Comparison of ENCODE assay signal across 22 cellular contexts in the genomic region with DNA sequence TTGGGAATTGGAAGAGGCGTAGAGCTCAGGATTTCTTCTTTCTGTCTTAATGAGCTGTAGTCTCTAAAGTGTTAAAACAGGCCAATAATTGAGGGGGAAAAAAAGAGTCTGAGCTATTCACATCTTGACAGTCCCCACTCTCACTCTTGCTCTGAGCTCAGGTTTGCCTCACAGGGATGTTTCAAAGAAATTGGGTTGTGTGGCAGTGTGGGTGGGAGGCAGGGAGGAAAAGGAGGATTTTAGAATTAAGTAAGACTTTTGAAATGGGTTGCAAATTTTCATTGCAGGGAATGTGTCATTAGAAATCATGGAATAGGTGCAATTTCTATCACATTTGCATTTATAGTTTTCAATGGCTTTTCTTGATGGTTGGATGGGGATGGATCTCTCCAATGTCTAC.
"Had no signal": no experiment of that assay in that cellular context is flagged by ENCODE, and none has a peak within 500 bp of the region (broad histone marks: within the 10 kb centered on the region; RNA-seq: fewer than 3 reads in every experiment).

No MANE protein-coding gene starts in this region.

- H3K36me3 ChIP-seq: colonic mucosa, esophagus squamous epithelium, gastrocnemius medialis, heart left ventricle, left lung, lower lobe of right lung had no signal

- H3K79me2 ChIP-seq: hepatocyte had no signal

- H3K27me3 ChIP-seq: colonic mucosa, gastrocnemius medialis, left lung had no signal

- H3K9me3 Mint-ChIP-seq: dendritic cell treated with granulocyte-macrophage colony-stimulating factor and Interleukin-4, amounts not matched to agents 40 ng/mL and 50 ng/mL, for 4 days had no signal

- H3K4me1 ChIP-seq: colonic mucosa, esophagus squamous epithelium, gastrocnemius medialis, heart left ventricle, left lung, lower lobe of right lung had no signal

- ATAC-seq: effector memory CD8-positive, alpha-beta T cell; esophagus mucosa; gastrocnemius medialis; heart left ventricle; left cardiac atrium; left lung; left ventricle myocardium superior; lower lobe of right lung had no signal

- H3K27ac Mint-ChIP-seq: dendritic cell treated with granulocyte-macrophage colony-stimulating factor and Interleukin-4, amounts not matched to agents 40 ng/mL and 50 ng/mL, for 4 days; effector memory CD8-positive, alpha-beta T cell had no signal

- H3K9me3 ChIP-seq: colonic mucosa, esophagus squamous epithelium, gastrocnemius medialis, heart left ventricle, left lung, lower lobe of right lung had no signal

- H3K27ac ChIP-seq: colonic mucosa, epithelial cell of prostate, esophagus squamous epithelium, gastrocnemius medialis, heart left ventricle, hepatocyte, left lung, lower lobe of right lung had no signal

- H3K4me2 ChIP-seq: hepatocyte had no signal

- DNase-seq: colonic mucosa; cortex of kidney; effector CD8-positive, alpha-beta T cell; effector memory CD8-positive, alpha-beta T cell; erythroblast; esophagus squamous epithelium; foreskin fibroblast; foreskin melanocyte; gastrocnemius medialis; glutamatergic neuron; heart left ventricle; hypothalamus; left cardiac atrium; left lung; left ventricle myocardium superior; lower lobe of right lung; mesenchymal stem cell; midbrain had no signal

- H3K4me3 ChIP-seq: colonic mucosa, esophagus squamous epithelium, gastrocnemius medialis, heart left ventricle, hepatocyte, left lung, lower lobe of right lung had no signal
